ENCODE assay signal across 8 cellular contexts in the genomic region with DNA sequence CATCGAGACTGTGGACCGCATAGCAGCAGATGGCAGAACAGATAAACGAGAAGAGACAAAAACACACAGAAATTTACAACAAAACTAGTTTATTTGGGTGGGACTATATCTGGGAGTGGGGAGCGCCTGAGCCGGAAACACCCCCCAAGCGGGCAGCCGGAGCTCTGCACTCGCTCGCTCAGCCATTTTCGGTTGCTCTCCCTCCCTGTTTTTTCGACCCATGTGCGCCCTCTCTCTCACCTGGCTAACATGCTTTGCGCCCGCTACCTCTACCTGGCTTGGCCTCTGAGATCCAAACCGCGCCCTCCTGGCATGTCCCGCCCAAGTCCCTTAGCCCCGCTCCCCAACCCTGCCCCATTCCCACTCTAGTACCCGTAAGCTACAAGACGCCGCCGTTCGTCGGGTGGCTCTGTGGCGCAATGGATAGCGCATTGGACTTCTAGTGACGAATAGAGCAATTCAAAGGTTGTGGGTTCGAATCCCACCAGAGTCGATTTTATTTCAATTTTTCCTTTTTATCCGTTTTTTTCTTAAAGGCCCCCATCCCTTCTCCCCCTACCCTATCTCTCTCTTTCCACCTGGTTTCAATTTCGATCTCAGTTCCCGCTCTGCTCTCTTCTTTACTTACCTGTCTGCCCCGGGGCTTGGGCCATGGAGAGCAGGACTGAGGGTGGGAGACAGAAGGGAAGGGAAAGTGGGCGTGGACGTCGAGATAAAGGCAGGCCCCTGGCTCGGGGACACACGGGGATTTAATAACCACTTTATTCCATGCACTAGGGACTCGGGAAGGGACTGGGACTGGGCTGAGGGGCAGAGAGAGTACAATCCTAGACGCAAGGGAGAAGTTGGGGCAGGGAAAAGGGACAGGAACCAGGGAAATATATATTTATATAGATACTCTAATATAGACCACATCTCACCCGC. TPM values are rescaled to one million over a fixed set of nuclear protein-coding genes. Genes with fewer than 3 reads are reported as not detected.
DNase-seq lines count a peak whose midpoint lies in the region; ATAC-seq and TF ChIP-seq lines count a peak whose summit lies in the region.

No MANE protein-coding gene starts in this region.

- no peaks in the 10 kb centered on the region for H3K36me3 ChIP-seq in DND-41 (ENCODE audit: insufficient read depth, low read length)
- no peaks in the 10 kb centered on the region for H3K36me3 ChIP-seq in KMS-11 (ENCODE audit: insufficient read depth)
- no peaks in the 10 kb centered on the region for H3K36me3 ChIP-seq in right atrium auricular region

- H3K9me3 ChIP-seq in DND-41 (ENCODE audit: insufficient read depth, low read length, severe bottlenecking) (no peaks in the 10 kb centered on the region), right atrium auricular region (no peaks in the 10 kb centered on the region)

- peak; percentile 23 for ATAC-seq in DND-41 (ENCODE audit: insufficient read depth, low read depth)
- peak; percentile 2; the same call in 2 of the 3 replicates for ATAC-seq in SK-N-SH treated with all-trans-retinoic acid at 6 μM for 48 hours
- ATAC-seq in activated naive CD8-positive, alpha-beta T cell treated with anti-CD3 and anti-CD28 coated beads, Interleukin-2, amount 50 U/mL, for 24 hours: peak; percentile 1
- no peak for ATAC-seq in GM21381 (IDR thresholded peaks at IDR 0.05; ENCODE audit: unreplicated experiment)

- peak overlapping the region; percentile 90 for H3K4me3 Mint-ChIP-seq in activated naive CD8-positive, alpha-beta T cell treated with anti-CD3 and anti-CD28 coated beads, Interleukin-2, amount 50 U/mL, for 24 hours

- DNase-seq in DND-41: peak; percentile 70
- peak; percentile 81 for DNase-seq in activated naive CD8-positive, alpha-beta T cell treated with anti-CD3 and anti-CD28 coated beads, Interleukin-2, amount 50 U/mL, for 24 hours
- DNase-seq in right atrium auricular region (ENCODE audit: low spot score): no peak
- peak; percentile 60 for DNase-seq in renal cortical epithelial cell (ENCODE audit: low read depth)
- DNase-seq in HPDE6-E6E7 (ENCODE audit: extremely low spot score): no peak

- H3K4me2 ChIP-seq in DND-41 (ENCODE audit: insufficient read depth, low read length) (peak overlapping the region; percentile 100), KMS-11 (peak overlapping the region; percentile 42; the same call in 1 of the 2 replicates)

- TF ChIP-seq CTCF in DND-41 (IDR thresholded peaks at IDR 0.05; ENCODE audit: borderline replicate concordance, extremely low read depth, low read length, poor library complexity, severe bottlenecking) (peak; percentile 56), KMS-11 (conservative IDR thresholded peaks at IDR 0.05; ENCODE audit: low read depth, low read length) (no peak), right atrium auricular region (IDR thresholded peaks at IDR 0.05) (peak in 1 of 2 donors; percentile 30)

- H3K4me1 Mint-ChIP-seq in activated naive CD8-positive, alpha-beta T cell treated with anti-CD3 and anti-CD28 coated beads, Interleukin-2, amount 50 U/mL, for 24 hours: peaks cover 71% of the 10 kb centered on the region

- H3K79me2 ChIP-seq in DND-41 (ENCODE audit: insufficient read depth, low read length) (no peaks in the 10 kb centered on the region), KMS-11 (ENCODE audit: insufficient read depth, low read depth) (no peaks in the 10 kb centered on the region)

- H3K27me3 Mint-ChIP-seq in activated naive CD8-positive, alpha-beta T cell treated with anti-CD3 and anti-CD28 coated beads, Interleukin-2, amount 50 U/mL, for 24 hours: peaks cover 66% of the 10 kb centered on the region

- H3K4me3 ChIP-seq in DND-41 (ENCODE audit: low read depth in 1 of 2, low read length in 2 of 2): peak overlapping the region; percentile 22 to 98; a peak in 3 of 4 replicates
- H3K4me3 ChIP-seq in KMS-11 (IDR thresholded peaks at IDR 0.05; ENCODE audit: insufficient read depth, low read depth, low read length): no peak overlapping the region
- H3K4me3 ChIP-seq in right atrium auricular region: peak overlapping the region; percentile 38 to 63

- H3K9me3 Mint-ChIP-seq in activated naive CD8-positive, alpha-beta T cell treated with anti-CD3 and anti-CD28 coated beads, Interleukin-2, amount 50 U/mL, for 24 hours: peaks cover 3% of the 10 kb centered on the region

- H2AFZ ChIP-seq in DND-41 (ENCODE audit: low read depth, low read length) (peak overlapping the region; percentile 44; the same call in 1 of the 2 replicates), KMS-11 (ENCODE audit: low read depth) (peak overlapping the region; percentile 30; the same call in 1 of the 2 replicates)

- H3K27me3 ChIP-seq in DND-41 (ENCODE audit: insufficient read depth, low read length, poor library complexity) (peaks cover 69% of the 10 kb centered on the region), KMS-11 (ENCODE audit: insufficient read depth, low read depth) (no peaks in the 10 kb centered on the region), right atrium auricular region (no peaks in the 10 kb centered on the region)

- H3K9ac ChIP-seq in DND-41 (ENCODE audit: low read depth, low read length): peak overlapping the region; percentile 44
- H3K9ac ChIP-seq in KMS-11: 0 out of 2 replicates have a peak overlapping the region, but pooled peaks have one; percentile 2

- H3K4me1 ChIP-seq in DND-41 (ENCODE audit: insufficient read depth, low read length) (peaks cover 81% of the 10 kb centered on the region), KMS-11 (ENCODE audit: low read depth, poor library complexity, severe bottlenecking) (no peaks in the 10 kb centered on the region), right atrium auricular region (peaks cover 0 to 71% of the 10 kb centered on the region in 2 donors)

- peaks cover 15% of the 10 kb centered on the region for H3K36me3 Mint-ChIP-seq in activated naive CD8-positive, alpha-beta T cell treated with anti-CD3 and anti-CD28 coated beads, Interleukin-2, amount 50 U/mL, for 24 hours (ENCODE audit: low read depth)

- H3K27ac ChIP-seq in DND-41 (ENCODE audit: low read length) (peak overlapping the region; percentile 5), KMS-11 (peak overlapping the region; percentile 33; the same call in 1 of the 2 replicates), right atrium auricular region (peak overlapping the region; percentile 80 to 88)

- H4K20me1 ChIP-seq in DND-41 (ENCODE audit: insufficient read depth, low read length): peaks cover 30% of the 10 kb centered on the region; the same call in 1 of the 2 replicates
- H4K20me1 ChIP-seq in KMS-11 (ENCODE audit: insufficient read depth): no peaks in the 10 kb centered on the region

- H3K27ac Mint-ChIP-seq in activated naive CD8-positive, alpha-beta T cell treated with anti-CD3 and anti-CD28 coated beads, Interleukin-2, amount 50 U/mL, for 24 hours: peak overlapping the region; percentile 98

TF ChIP-seq in SK-N-SH treated with all-trans-retinoic acid at 6 μM for 48 hours, 23 proteins besides CTCF, POLR2A, EP300 and RAD21:
- no peak for TF ChIP-seq ISL1 (CRISPR knock-in tag; IDR thresholded peaks at IDR 0.05)
- no peak for TF ChIP-seq ZNF565 (CRISPR knock-in tag; conservative IDR thresholded peaks at IDR 0.05; ENCODE audit: low read depth)

RNA-seq across cellular contexts. Expression of a gene that starts 2.5 kb away (rescaled TPM):
- total RNA-seq in right atrium auricular region (under 1 TPM in 1 of 2 donors, not detected in 1; 0.20 TPM), renal cortical epithelial cell (0.17 TPM in 1 of 2 replicates, not detected in the other)

RNA-seq across cellular contexts. Expression of a gene that starts 3.1 kb away (rescaled TPM):
- total RNA-seq in right atrium auricular region (not detected), renal cortical epithelial cell (not detected in 2 replicates)

RNA-seq across cellular contexts. Expression of a gene that starts 31.4 kb away (rescaled TPM):
- total RNA-seq in right atrium auricular region: 10 to 100 TPM; 59.4 to 75.0 TPM
- 4.3 and 34.5 TPM in 2 replicates for total RNA-seq in renal cortical epithelial cell

RNA-seq across cellular contexts. Expression of a gene that starts 33.3 kb away (rescaled TPM):
- total RNA-seq in right atrium auricular region (under 1 TPM in 1 of 2 donors, not detected in 1; 0.43 TPM), renal cortical epithelial cell (not detected in 2 replicates)

RNA-seq across cellular contexts. Expression of a gene that starts 42.0 kb away (rescaled TPM):
- total RNA-seq in right atrium auricular region: 10 to 100 TPM; 27.4 to 39.7 TPM
- 2.6 and 6.2 TPM in 2 replicates for total RNA-seq in renal cortical epithelial cell

Comparison
In these comparisons a context has a peak if more than half of its experiments do, and no peak if none do; other contexts are left out.
1. DNase-seq: peak in DND-41 (single experiment), activated naive CD8-positive, alpha-beta T cell treated with anti-CD3 and anti-CD28 coated beads, Interleukin-2, amount 50 U/mL, for 24 hours (single experiment) and renal cortical epithelial cell (single experiment); none in right atrium auricular region (single experiment) and HPDE6-E6E7 (single experiment).
2. H3K27ac ChIP-seq: peak in every context shown above with its lines; median percentile 84 in right atrium auricular region; 33 in KMS-11; 5 in DND-41.